Comparison of ENCODE assay signal across 18 cellular contexts in the genomic region with DNA sequence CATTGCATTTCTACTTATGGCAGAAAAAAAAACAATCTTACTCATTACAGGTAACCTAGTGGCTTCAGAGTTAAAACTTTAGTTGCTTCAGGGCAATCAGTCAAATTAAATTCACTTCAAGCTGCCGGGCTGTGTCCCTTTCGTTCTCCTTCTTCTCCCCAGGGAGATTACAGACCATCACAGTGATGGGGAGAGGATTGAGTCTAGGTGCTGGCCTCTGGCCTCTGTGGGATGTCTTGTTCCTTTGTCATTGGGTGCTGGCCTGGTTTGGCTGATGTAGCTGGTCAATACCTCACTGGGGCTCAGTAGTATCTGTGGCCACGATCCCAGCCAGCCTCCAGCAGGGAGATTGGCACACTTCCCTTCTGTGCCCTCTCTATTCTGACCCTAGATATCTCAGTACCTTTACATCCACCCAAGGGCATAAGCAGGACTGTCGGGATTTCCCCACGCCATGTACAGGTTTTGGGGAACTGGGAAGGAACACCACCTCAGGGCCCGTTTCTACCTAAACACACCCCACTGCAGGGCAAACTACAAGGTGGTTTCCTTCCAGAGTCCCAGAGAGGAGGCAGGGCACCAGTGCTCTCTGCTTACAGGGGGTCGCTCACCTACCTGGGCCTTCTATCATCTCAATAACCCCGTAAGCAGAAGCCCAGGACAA. TPM values are rescaled to one million over a fixed set of nuclear protein-coding genes. Genes with fewer than 3 reads are reported as not detected.
A peak's percentile ranks its signal among the peaks of the same experiment; 100 is the strongest.
DNase-seq lines count a peak whose midpoint lies in the region; ATAC-seq and TF ChIP-seq lines count a peak whose summit lies in the region.
"Had no signal": no experiment of that assay in that cellular context is flagged by ENCODE, and none has a peak within 500 bp of the region (broad histone marks: within the 10 kb centered on the region; RNA-seq: fewer than 3 reads in every experiment).

No MANE protein-coding gene starts in this region.

- no peaks in the 10 kb centered on the region for H3K4me1 ChIP-seq in endodermal cell (ENCODE audit: control insufficient read depth, insufficient read depth, low read length)

- CTCF ChIA-PET in activated CD8-positive, alpha-beta memory T cell treated with anti-CD3 and anti-CD28 coated beads, Interleukin-2, amount 10 ng/mL, durations not matched to agents 7 days and 5 days (lab: Charles Lee): interaction anchor here (1.2 to 1.6 kb wide), 3 partner anchors 12 to 54 kb away, joined by 3 read pairs; no protein-coding TSS in a partner anchor

- no peaks in the 10 kb centered on the region for H3K36me3 ChIP-seq in endodermal cell (ENCODE audit: control insufficient read depth, insufficient read depth, low read length)
- H3K36me3 ChIP-seq: brain microvascular endothelial cell, left lung, spleen, upper lobe of right lung had no signal

- TF ChIP-seq POLR2A in lower leg skin (IDR thresholded peaks at IDR 0.05): no peak

- H3K9me3 ChIP-seq in T-helper 17 cell (ENCODE audit: control insufficient read depth, low read length, poor library complexity, severe bottlenecking) (no peaks in the 10 kb centered on the region), endodermal cell (ENCODE audit: control insufficient read depth, low read length) (no peaks in the 10 kb centered on the region)
- H3K9me3 ChIP-seq: left lung, spleen, upper lobe of right lung had no signal

- no peak overlapping the region for H3K9ac ChIP-seq in endodermal cell (ENCODE audit: extremely low read depth, low read length, poor library complexity, severe bottlenecking)

- 87 to 95% methylated on average over 3 to 8 of the region's 8 CpGs for WGBS in endodermal cell (ENCODE audit: insufficient coverage in 1 of 2, insufficient read length in 1 of 2), 2 experiments
- WGBS in lower leg skin, 2 donors: 78 to 82% methylated on average over 8 of the region's 8 CpGs

- H3K27me3 Mint-ChIP-seq in activated CD8-positive, alpha-beta memory T cell treated with anti-CD3 and anti-CD28 coated beads, Interleukin-2, amount 10 ng/mL, durations not matched to agents 7 days and 5 days: no peaks in the 10 kb centered on the region
- H3K27me3 Mint-ChIP-seq in T-helper 17 cell: no peaks in the 10 kb centered on the region
- no peaks in the 10 kb centered on the region for H3K27me3 Mint-ChIP-seq in endodermal cell (ENCODE audit: insufficient read depth)
- no peaks in the 10 kb centered on the region for H3K27me3 Mint-ChIP-seq in stimulated activated memory B cell treated with anti-CD40 and anti-IgM and Interleukin-4, amounts not matched to agents 10 μg/mL and 1 μg/mL and 100 μg/mL, for 72 hours

- TF ChIP-seq CTCF in endodermal cell (conservative IDR thresholded peaks at IDR 0.05) (no peak), lower leg skin (IDR thresholded peaks at IDR 0.05) (no peak)

- ATAC-seq in activated CD8-positive, alpha-beta memory T cell treated with anti-CD3 and anti-CD28 coated beads, Interleukin-2, amount 10 ng/mL, durations not matched to agents 7 days and 5 days: peak; percentile 21
- ATAC-seq in T-helper 17 cell: peak; percentile 35
- ATAC-seq in stimulated activated memory B cell treated with anti-CD40 and anti-IgM and Interleukin-4, amounts not matched to agents 10 μg/mL and 1 μg/mL and 100 μg/mL, for 72 hours: peak; percentile 69
- no peak for ATAC-seq in GM18511 (IDR thresholded peaks at IDR 0.05; ENCODE audit: unreplicated experiment)
- ATAC-seq: left lung, upper lobe of right lung had no signal

- intact Hi-C loops in lower leg skin (cut with DNase I; ENCODE audit: low total_unique reads): no loop called here

- peak overlapping the region; percentile 60 for H3K27ac Mint-ChIP-seq in activated CD8-positive, alpha-beta memory T cell treated with anti-CD3 and anti-CD28 coated beads, Interleukin-2, amount 10 ng/mL, durations not matched to agents 7 days and 5 days
- H3K27ac Mint-ChIP-seq in T-helper 17 cell: peak overlapping the region; percentile 88
- no peak overlapping the region for H3K27ac Mint-ChIP-seq in endodermal cell
- peak overlapping the region; percentile 64 for H3K27ac Mint-ChIP-seq in stimulated activated memory B cell treated with anti-CD40 and anti-IgM and Interleukin-4, amounts not matched to agents 10 μg/mL and 1 μg/mL and 100 μg/mL, for 72 hours

- no peak overlapping the region for H3K4me3 ChIP-seq in endodermal cell (ENCODE audit: low read length)
- no peak overlapping the region for H3K4me3 ChIP-seq in lower leg skin (ENCODE audit: low read depth, poor library complexity, severe bottlenecking)
- H3K4me3 ChIP-seq: left lung, spleen, upper lobe of right lung had no signal

- no peak for DNase-seq in activated CD8-positive, alpha-beta memory T cell treated with anti-CD3 and anti-CD28 coated beads, Interleukin-2, amount 10 ng/mL, durations not matched to agents 7 days and 5 days
- DNase-seq in activated CD8-positive, alpha-beta memory T cell treated with anti-CD3 and anti-CD28 coated beads, Interleukin-2, amount 50 U/mL, for 48 hours: no peak
- no peak for DNase-seq in T-helper 17 cell
- DNase-seq in endodermal cell: no peak
- DNase-seq in activated gamma-delta T cell treated with Interleukin-2 at 50 U/mL for 16 hours: no peak
- DNase-seq in lower leg skin (ENCODE audit: low spot score in 2 of 2): no peak
- DNase-seq: brain microvascular endothelial cell, IMR-90, left lung, NCI-H1092 treated with DMSO at 0.1 percent for 48 hours, NCI-H510A, occipital lobe, spleen, T-helper 9 cell, upper lobe of right lung had no signal

- H3K9me3 Mint-ChIP-seq in activated CD8-positive, alpha-beta memory T cell treated with anti-CD3 and anti-CD28 coated beads, Interleukin-2, amount 10 ng/mL, durations not matched to agents 7 days and 5 days (ENCODE audit: low read depth): no peaks in the 10 kb centered on the region
- no peaks in the 10 kb centered on the region for H3K9me3 Mint-ChIP-seq in endodermal cell
- H3K9me3 Mint-ChIP-seq in stimulated activated memory B cell treated with anti-CD40 and anti-IgM and Interleukin-4, amounts not matched to agents 10 μg/mL and 1 μg/mL and 100 μg/mL, for 72 hours: no peaks in the 10 kb centered on the region

- H3K4me3 Mint-ChIP-seq in activated CD8-positive, alpha-beta memory T cell treated with anti-CD3 and anti-CD28 coated beads, Interleukin-2, amount 10 ng/mL, durations not matched to agents 7 days and 5 days: no peak overlapping the region
- H3K4me3 Mint-ChIP-seq in T-helper 17 cell (peak overlapping the region; percentile 66), endodermal cell (no peak overlapping the region)
- no peak overlapping the region for H3K4me3 Mint-ChIP-seq in stimulated activated memory B cell treated with anti-CD40 and anti-IgM and Interleukin-4, amounts not matched to agents 10 μg/mL and 1 μg/mL and 100 μg/mL, for 72 hours

- H3K36me3 Mint-ChIP-seq in activated CD8-positive, alpha-beta memory T cell treated with anti-CD3 and anti-CD28 coated beads, Interleukin-2, amount 10 ng/mL, durations not matched to agents 7 days and 5 days: peaks cover 22% of the 10 kb centered on the region
- peaks cover 5% of the 10 kb centered on the region for H3K36me3 Mint-ChIP-seq in T-helper 17 cell (ENCODE audit: low read depth)
- H3K36me3 Mint-ChIP-seq in endodermal cell (ENCODE audit: low read depth): no peaks in the 10 kb centered on the region
- H3K36me3 Mint-ChIP-seq in stimulated activated memory B cell treated with anti-CD40 and anti-IgM and Interleukin-4, amounts not matched to agents 10 μg/mL and 1 μg/mL and 100 μg/mL, for 72 hours: peaks cover 10% of the 10 kb centered on the region

- peak overlapping the region; percentile 89 for H3K27ac ChIP-seq in endodermal cell (ENCODE audit: low read depth, low read length)
- H3K27ac ChIP-seq: brain microvascular endothelial cell, left lung, RWPE1, upper lobe of right lung had no signal

- H3K27me3 ChIP-seq in endodermal cell (ENCODE audit: control insufficient read depth, insufficient read depth, low read length, poor library complexity, severe bottlenecking): no peaks in the 10 kb centered on the region
- H3K27me3 ChIP-seq: brain microvascular endothelial cell, left lung, spleen, upper lobe of right lung had no signal

- peaks cover 83% of the 10 kb centered on the region for H3K4me1 Mint-ChIP-seq in activated CD8-positive, alpha-beta memory T cell treated with anti-CD3 and anti-CD28 coated beads, Interleukin-2, amount 10 ng/mL, durations not matched to agents 7 days and 5 days
- H3K4me1 Mint-ChIP-seq in T-helper 17 cell: peaks cover 82% of the 10 kb centered on the region
- peaks cover 32% of the 10 kb centered on the region for H3K4me1 Mint-ChIP-seq in endodermal cell
- H3K4me1 Mint-ChIP-seq in stimulated activated memory B cell treated with anti-CD40 and anti-IgM and Interleukin-4, amounts not matched to agents 10 μg/mL and 1 μg/mL and 100 μg/mL, for 72 hours: peaks cover 46% of the 10 kb centered on the region

RNA-seq across cellular contexts. Expression of a gene that starts 15.4 kb away (rescaled TPM):
- 100 to 1,000 TPM; 266 to 323 TPM for total RNA-seq in activated CD8-positive, alpha-beta memory T cell treated with anti-CD3 and anti-CD28 coated beads, Interleukin-2, amount 10 ng/mL, durations not matched to agents 7 days and 5 days
- total RNA-seq in T-helper 17 cell (100 to 1,000 TPM; 455 to 472 TPM), endodermal cell (10 to 100 TPM; 70.0 to 96.4 TPM), lower leg skin (10 to 100 TPM; 56.3 to 96.4 (median 81.8) TPM)
- 154 TPM for polyA plus RNA-seq in endodermal cell (2013, experiment 1 of 2)
- polyA plus RNA-seq in endodermal cell (2013, experiment 2 of 2): 130 TPM
